In genomic region chr2:64700133-64700809, GRCh38 we compare ENCODE assay signal across 10 cellular contexts. TPM values are rescaled to one million over a fixed set of nuclear protein-coding genes. Genes with fewer than 3 reads are reported as not detected.
A peak's percentile ranks its signal among the peaks of the same experiment; 100 is the strongest.
DNase-seq lines count a peak whose midpoint lies in the region; ATAC-seq, FAIRE-seq and TF ChIP-seq lines count a peak whose summit lies in the region.
"Had no signal": no experiment of that assay in that cellular context is flagged by ENCODE, and none has a peak within 500 bp of the region (broad histone marks: within the 10 kb centered on the region; RNA-seq: fewer than 3 reads in every experiment).

No MANE protein-coding gene starts in this region.

- intact Hi-C loops in CD4-positive, alpha-beta memory T cell (cut with micrococcal nuclease) = loop anchor here (5.0 kb wide), 1 partner anchor 33 kb away; no protein-coding TSS in a partner anchor
- intact Hi-C loops in sciatic nerve (cut with DNase I) = no loop called here

- FAIRE-seq in GM19239 (lab: Jason Lieb, UNC) = peak; percentile 48

- no peaks in the 10 kb centered on the region for H3K36me3 ChIP-seq in CD4-positive, alpha-beta memory T cell (ENCODE audit: insufficient read depth, low read length)

- CTCF ChIA-PET in CD4-positive, alpha-beta memory T cell (lab: Charles Lee; ENCODE audit: partially characterized antibody) = interaction anchor here (0.8 to 1.4 kb wide), 2 partner anchors 51 to 53 kb away, joined by 3 read pairs; no protein-coding TSS in a partner anchor

- DNase-seq in CD4-positive, alpha-beta memory T cell = no peak
- no peak for DNase-seq in GM19239 (ENCODE audit: insufficient read length, low spot score)
- DNase-seq in HS-5 (ENCODE audit: low read depth) = peak; percentile 33
- peak; percentile 84 for DNase-seq in epithelial cell of esophagus (ENCODE audit: low read depth)
- DNase-seq in stimulated activated CD4-positive, alpha-beta T cell treated with anti-CD3 and anti-CD28 coated beads, Interleukin-1b, Interleukin-23, amount 100 ng/mL, for 48 hours = no peak
- DNase-seq in OCI-M2 (lab: John Stamatoyannopoulos, UW; ENCODE audit: unreplicated experiment) = no peak
- no peak for DNase-seq in sciatic nerve (ENCODE audit: low spot score)
- no peak for DNase-seq in middle frontal gyrus (ENCODE audit: extremely low spot score, low spot score)
- DNase-seq: EL, NCI-H510A treated with DMSO at 0.1 percent for 48 hours had no signal

- H3K27me3 Mint-ChIP-seq in CD4-positive, alpha-beta memory T cell = no peaks in the 10 kb centered on the region

- peaks cover 36% of the 10 kb centered on the region for H3K4me1 ChIP-seq in CD4-positive, alpha-beta memory T cell (ENCODE audit: insufficient read depth, low read length)

- peaks cover 21 to 41% (median 32%) of the 10 kb centered on the region in 4 donors for H3K4me1 Mint-ChIP-seq in CD4-positive, alpha-beta memory T cell

- peak overlapping the region in 2 of 7 donors; percentile 61 to 76 for H3K27ac Mint-ChIP-seq in CD4-positive, alpha-beta memory T cell

- no peak for ATAC-seq in sciatic nerve

- POLR2A ChIA-PET in CD4-positive, alpha-beta memory T cell (lab: Charles Lee; ENCODE audit: partially characterized antibody) = interaction anchor here (0.7 kb wide), 1 partner anchor 51 kb away, joined by 3 read pairs; no protein-coding TSS in a partner anchor

- TF ChIP-seq CTCF in epithelial cell of esophagus (IDR thresholded peaks at IDR 0.05; ENCODE audit: insufficient read depth, low read depth, low read length, missing control alignments) = no peak

- H3K4me3 Mint-ChIP-seq in CD4-positive, alpha-beta memory T cell = peak overlapping the region in 7 of 8 donors; percentile 42 to 66 (median 57)

- H3K27ac ChIP-seq in CD4-positive, alpha-beta memory T cell (ENCODE audit: low read depth, low read length) = no peak overlapping the region

- H3K9me3 Mint-ChIP-seq in CD4-positive, alpha-beta memory T cell = no peaks in the 10 kb centered on the region

- no peaks in the 10 kb centered on the region for H3K9me3 ChIP-seq in CD4-positive, alpha-beta memory T cell (ENCODE audit: control insufficient read depth in 1 of 2, low read length in 2 of 2)

- H3K4me3 ChIP-seq in CD4-positive, alpha-beta memory T cell (ENCODE audit: low read length in 2 of 2) = no peak overlapping the region
- H3K4me3 ChIP-seq in epithelial cell of esophagus (ENCODE audit: low read length) = no peak overlapping the region

- no peaks in the 10 kb centered on the region for H3K36me3 Mint-ChIP-seq in CD4-positive, alpha-beta memory T cell

- no peaks in the 10 kb centered on the region for H3K27me3 ChIP-seq in CD4-positive, alpha-beta memory T cell (ENCODE audit: insufficient read depth, low read length)

RNA-seq across cellular contexts. Expression of gene SERTAD2, which starts 46.6 kb away (rescaled TPM):
- 10 to 100 TPM; 23.5 to 24.6 TPM for total RNA-seq in CD4-positive, alpha-beta memory T cell
- polyA plus RNA-seq in CD4-positive, alpha-beta memory T cell = 1 to 10 TPM; 2.6 to 5.5 TPM
- total RNA-seq in sciatic nerve = 25.5 TPM

Comparison
In these comparisons a context has a peak if more than half of its experiments do, and no peak if none do; other contexts are left out.
1. DNase-seq: peak in HS-5 (single experiment) and epithelial cell of esophagus (single experiment); none in CD4-positive, alpha-beta memory T cell (0 of 5), GM19239 (single experiment), stimulated activated CD4-positive, alpha-beta T cell treated with anti-CD3 and anti-CD28 coated beads, Interleukin-1b, Interleukin-23, amount 100 ng/mL, for 48 hours (single experiment), OCI-M2 (single experiment), sciatic nerve (single experiment) and middle frontal gyrus (single experiment).